Comparison of ENCODE assay signal across 23 cellular contexts in the genomic region with DNA sequence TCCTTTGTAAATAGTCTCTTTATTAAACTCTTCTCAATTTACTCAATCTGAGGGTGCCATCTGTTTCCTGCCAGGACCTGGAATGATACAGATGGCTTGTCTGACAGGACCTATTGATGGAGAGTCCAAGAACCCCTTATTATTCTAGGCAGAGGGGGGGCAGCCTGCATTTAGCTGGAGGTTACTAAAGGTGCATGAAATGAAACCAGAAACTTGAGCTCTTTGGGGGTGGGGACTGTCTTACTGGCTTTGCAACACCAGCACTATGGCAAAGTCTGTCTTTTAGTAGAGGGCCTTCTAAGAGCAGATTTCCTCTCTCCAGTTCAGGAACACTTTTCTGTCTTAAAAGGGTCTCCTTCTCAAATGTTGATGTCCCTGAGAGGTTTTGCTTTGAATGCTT.
DNase-seq lines count a peak whose midpoint lies in the region; ATAC-seq and TF ChIP-seq lines count a peak whose summit lies in the region.
"Had no signal": no experiment of that assay in that cellular context is flagged by ENCODE, and none has a peak within 500 bp of the region (broad histone marks: within the 10 kb centered on the region; RNA-seq: fewer than 3 reads in every experiment).

No MANE protein-coding gene starts in this region.

- H3K4me3 ChIP-seq in choroid plexus epithelial cell (ENCODE audit: low read depth, low read length) (no peak overlapping the region), thyroid gland (replicated peaks in 1 of 3) (no peak overlapping the region), endodermal cell (ENCODE audit: low read length) (no peak overlapping the region)
- H3K4me3 ChIP-seq: psoas muscle, smooth muscle cell, stomach, upper lobe of right lung had no signal

- no peak overlapping the region for H3K27ac Mint-ChIP-seq in endodermal cell
- H3K27ac Mint-ChIP-seq: activated CD8-positive, alpha-beta memory T cell treated with anti-CD3 and anti-CD28 coated beads, Interleukin-2, amount 10 ng/mL, durations not matched to agents 7 days and 5 days; activated T-helper 17 cell treated with anti-CD3 and anti-CD28 coated beads, Interleukin-2, amount 50 U/mL, for 72 hours; B cell; natural killer cell treated with Interleukin-12 subunit alpha and Interleukin-12 subunit beta and Interleukin-15 and Interleukin-18, amount 100 ng/mL, for 72 hours had no signal

- H3K4me1 ChIP-seq in thyroid gland (no peaks in the 10 kb centered on the region), endodermal cell (ENCODE audit: control insufficient read depth, insufficient read depth, low read length) (no peaks in the 10 kb centered on the region)
- H3K4me1 ChIP-seq: psoas muscle, stomach, upper lobe of right lung had no signal

- TF ChIP-seq CTCF in choroid plexus epithelial cell (conservative IDR thresholded peaks at IDR 0.05; ENCODE audit: low read depth, low read length) = no peak
- no peak for TF ChIP-seq CTCF in thyroid gland (IDR thresholded peaks at IDR 0.05)
- no peak for TF ChIP-seq CTCF in endodermal cell (conservative IDR thresholded peaks at IDR 0.05)

- DNase-seq in NCI-H510A treated with DMSO at 0.1 percent for 48 hours (lab: John Stamatoyannopoulos, UW) (peak; percentile 62), NCI-H510A (lab: John Stamatoyannopoulos, UW) (no peak), NCI-H2171 treated with DMSO at 0.1 percent for 48 hours (lab: John Stamatoyannopoulos, UW) (peak; percentile 95), choroid plexus epithelial cell (ENCODE audit: low read depth) (peak; percentile 31), thyroid gland (peak; percentile 9 to 15), NCI-H128 (lab: John Stamatoyannopoulos, UW; ENCODE audit: unreplicated experiment) (no peak), endodermal cell (no peak)
- DNase-seq: 8988T; activated CD4-positive, alpha-beta T cell treated with anti-CD3 and anti-CD28 coated beads for 4 hours; activated CD8-positive, alpha-beta memory T cell treated with anti-CD3 and anti-CD28 coated beads, Interleukin-2, amount 10 ng/mL, durations not matched to agents 7 days and 5 days; HCEC 1CT; hippocampal formation; kidney; mesendoderm; psoas muscle; stimulated activated CD4-positive, alpha-beta T cell treated with anti-CD3 and anti-CD28 coated beads, Interleukin-4, amount 100 ng/mL, for 24 hours; stomach; upper lobe of right lung had no signal

- no peak overlapping the region for H3K9ac ChIP-seq in endodermal cell (ENCODE audit: extremely low read depth, low read length, poor library complexity, severe bottlenecking)

- H3K27me3 ChIP-seq in thyroid gland (no peaks in the 10 kb centered on the region), endodermal cell (ENCODE audit: control insufficient read depth, insufficient read depth, low read length, poor library complexity, severe bottlenecking) (no peaks in the 10 kb centered on the region)
- H3K27me3 ChIP-seq: upper lobe of right lung had no signal

- peaks cover 10% of the 10 kb centered on the region for H3K9me3 Mint-ChIP-seq in endodermal cell
- H3K9me3 Mint-ChIP-seq: activated T-helper 17 cell treated with anti-CD3 and anti-CD28 coated beads, Interleukin-2, amount 50 U/mL, for 72 hours; natural killer cell treated with Interleukin-12 subunit alpha and Interleukin-12 subunit beta and Interleukin-15 and Interleukin-18, amount 100 ng/mL, for 72 hours had no signal

- H3K4me1 Mint-ChIP-seq in endodermal cell = no peaks in the 10 kb centered on the region
- H3K4me1 Mint-ChIP-seq: activated CD8-positive, alpha-beta memory T cell treated with anti-CD3 and anti-CD28 coated beads, Interleukin-2, amount 10 ng/mL, durations not matched to agents 7 days and 5 days; activated T-helper 17 cell treated with anti-CD3 and anti-CD28 coated beads, Interleukin-2, amount 50 U/mL, for 72 hours; B cell had no signal

- H3K36me3 ChIP-seq in thyroid gland (no peaks in the 10 kb centered on the region), endodermal cell (ENCODE audit: control insufficient read depth, insufficient read depth, low read length) (no peaks in the 10 kb centered on the region)
- H3K36me3 ChIP-seq: stomach, upper lobe of right lung had no signal

- H3K9me3 ChIP-seq in thyroid gland (no peaks in the 10 kb centered on the region), endodermal cell (ENCODE audit: control insufficient read depth, low read length) (no peaks in the 10 kb centered on the region)
- H3K9me3 ChIP-seq: psoas muscle, stomach, upper lobe of right lung had no signal

- intact Hi-C loops in thyroid gland (cut with DNase I) = no loop called here

- H3K27ac ChIP-seq in thyroid gland (peak overlapping the region in 1 of 3 donors; percentile 19), endodermal cell (ENCODE audit: low read depth, low read length) (no peak overlapping the region)
- H3K27ac ChIP-seq: psoas muscle, stomach, upper lobe of right lung had no signal

- no peak overlapping the region for H3K4me3 Mint-ChIP-seq in endodermal cell
- H3K4me3 Mint-ChIP-seq: activated CD8-positive, alpha-beta memory T cell treated with anti-CD3 and anti-CD28 coated beads, Interleukin-2, amount 10 ng/mL, durations not matched to agents 7 days and 5 days; activated T-helper 17 cell treated with anti-CD3 and anti-CD28 coated beads, Interleukin-2, amount 50 U/mL, for 72 hours; B cell; natural killer cell treated with Interleukin-12 subunit alpha and Interleukin-12 subunit beta and Interleukin-15 and Interleukin-18, amount 100 ng/mL, for 72 hours had no signal

- no peaks in the 10 kb centered on the region for H3K27me3 Mint-ChIP-seq in endodermal cell (ENCODE audit: insufficient read depth)

- no peak for TF ChIP-seq POLR2A in thyroid gland (IDR thresholded peaks at IDR 0.05)

- H3K36me3 Mint-ChIP-seq in endodermal cell (ENCODE audit: low read depth) = no peaks in the 10 kb centered on the region
- H3K36me3 Mint-ChIP-seq: activated CD8-positive, alpha-beta memory T cell treated with anti-CD3 and anti-CD28 coated beads, Interleukin-2, amount 10 ng/mL, durations not matched to agents 7 days and 5 days; natural killer cell treated with Interleukin-12 subunit alpha and Interleukin-12 subunit beta and Interleukin-15 and Interleukin-18, amount 100 ng/mL, for 72 hours had no signal

- no peak for ATAC-seq in GM18867 (IDR thresholded peaks at IDR 0.05; ENCODE audit: unreplicated experiment)
- ATAC-seq: activated CD8-positive, alpha-beta memory T cell treated with anti-CD3 and anti-CD28 coated beads, Interleukin-2, amount 10 ng/mL, durations not matched to agents 7 days and 5 days; activated T-helper 17 cell treated with anti-CD3 and anti-CD28 coated beads, Interleukin-2, amount 50 U/mL, for 72 hours; natural killer cell treated with Interleukin-12 subunit alpha and Interleukin-12 subunit beta and Interleukin-15 and Interleukin-18, amount 100 ng/mL, for 72 hours; psoas muscle; upper lobe of right lung had no signal

Comparison
In these comparisons a context has a peak if more than half of its experiments do, and no peak if none do; other contexts are left out.
1. DNase-seq: peak in NCI-H510A treated with DMSO at 0.1 percent for 48 hours (single experiment), NCI-H2171 treated with DMSO at 0.1 percent for 48 hours (single experiment), choroid plexus epithelial cell (single experiment) and thyroid gland (2 of 2); none in NCI-H510A (single experiment), NCI-H128 (single experiment) and endodermal cell (single experiment).